8 cellular contexts compared by ENCODE assay signal in genomic region chr20:34365765-34366213, GRCh38. TPM values are rescaled to one million over a fixed set of nuclear protein-coding genes. Genes with fewer than 3 reads are reported as not detected.
DNase-seq lines count a peak whose midpoint lies in the region; ATAC-seq lines count a peak whose summit lies in the region.

No MANE protein-coding gene starts in this region.

- H3K9me3 Mint-ChIP-seq in activated CD4-positive, alpha-beta T cell treated with anti-CD3 and anti-CD28 coated beads, Interleukin-2, amount 10 ng/mL, durations not matched to agents 7 days and 5 days: no peaks in the 10 kb centered on the region
- no peaks in the 10 kb centered on the region for H3K9me3 Mint-ChIP-seq in activated T-cell treated with anti-CD3 and anti-CD28 coated beads, Interleukin-2, amount 50 U/mL, for 72 hours

- H3K4me1 Mint-ChIP-seq in activated CD4-positive, alpha-beta T cell treated with anti-CD3 and anti-CD28 coated beads, Interleukin-2, amount 10 ng/mL, durations not matched to agents 7 days and 5 days: peaks cover 63% of the 10 kb centered on the region
- H3K4me1 Mint-ChIP-seq in activated T-cell treated with anti-CD3 and anti-CD28 coated beads, Interleukin-2, amount 50 U/mL, for 72 hours (ENCODE audit: low read depth): peaks cover 47% of the 10 kb centered on the region

- peak overlapping the region; percentile 22 for H3K4me3 Mint-ChIP-seq in activated CD4-positive, alpha-beta T cell treated with anti-CD3 and anti-CD28 coated beads, Interleukin-2, amount 10 ng/mL, durations not matched to agents 7 days and 5 days
- H3K4me3 Mint-ChIP-seq in activated T-cell treated with anti-CD3 and anti-CD28 coated beads, Interleukin-2, amount 50 U/mL, for 72 hours: peak overlapping the region; percentile 62 to 69

- ATAC-seq in HG03565 (IDR thresholded peaks at IDR 0.05; ENCODE audit: unreplicated experiment) (peak; percentile 35), HG03457 (IDR thresholded peaks at IDR 0.05; ENCODE audit: unreplicated experiment) (no peak), HG02973 (IDR thresholded peaks at IDR 0.05; ENCODE audit: unreplicated experiment) (no peak)
- ATAC-seq in activated T-cell treated with anti-CD3 and anti-CD28 coated beads, Interleukin-2, amount 50 U/mL, for 72 hours (replicated peaks in 1 of 2): peak; percentile 10 to 16

- CTCF ChIA-PET in activated CD4-positive, alpha-beta T cell treated with anti-CD3 and anti-CD28 coated beads, Interleukin-2, amount 10 ng/mL, durations not matched to agents 7 days and 5 days (lab: Charles Lee): interaction anchor here (0.7 to 5.4 kb wide), 3 partner anchors 53 to 177 kb away, joined by 3 to 21 read pairs (median 3); no protein-coding TSS in a partner anchor

- H3K36me3 Mint-ChIP-seq in activated CD4-positive, alpha-beta T cell treated with anti-CD3 and anti-CD28 coated beads, Interleukin-2, amount 10 ng/mL, durations not matched to agents 7 days and 5 days (ENCODE audit: low read depth): peaks cover 50% of the 10 kb centered on the region
- H3K36me3 Mint-ChIP-seq in activated T-cell treated with anti-CD3 and anti-CD28 coated beads, Interleukin-2, amount 50 U/mL, for 72 hours (ENCODE audit: insufficient read depth in 2 of 2): peaks cover 8 to 23% of the 10 kb centered on the region in 2 donors

- H3K27ac Mint-ChIP-seq in activated CD4-positive, alpha-beta T cell treated with anti-CD3 and anti-CD28 coated beads, Interleukin-2, amount 10 ng/mL, durations not matched to agents 7 days and 5 days: peak overlapping the region; percentile 10
- H3K27ac Mint-ChIP-seq in activated T-cell treated with anti-CD3 and anti-CD28 coated beads, Interleukin-2, amount 50 U/mL, for 72 hours: peak overlapping the region; percentile 33

- POLR2A ChIA-PET in activated CD4-positive, alpha-beta T cell treated with anti-CD3 and anti-CD28 coated beads, Interleukin-2, amount 10 ng/mL, durations not matched to agents 7 days and 5 days (lab: Charles Lee): no interaction called here

- no peaks in the 10 kb centered on the region for H3K27me3 Mint-ChIP-seq in activated CD4-positive, alpha-beta T cell treated with anti-CD3 and anti-CD28 coated beads, Interleukin-2, amount 10 ng/mL, durations not matched to agents 7 days and 5 days
- H3K27me3 Mint-ChIP-seq in activated T-cell treated with anti-CD3 and anti-CD28 coated beads, Interleukin-2, amount 50 U/mL, for 72 hours (ENCODE audit: low read depth): no peaks in the 10 kb centered on the region

- DNase-seq in activated CD4-positive, alpha-beta T cell treated with anti-CD3 and anti-CD28 coated beads, Interleukin-2, amount 10 ng/mL, durations not matched to agents 7 days and 5 days: peak; percentile 29
- DNase-seq in activated CD4-positive, alpha-beta T cell treated with anti-CD3 and anti-CD28 coated beads, Interleukin-2, amount 50 U/mL, for 48 hours: no peak
- peak; percentile 38 to 40 for DNase-seq in activated T-cell treated with anti-CD3 and anti-CD28 coated beads, Interleukin-2, amount 50 U/mL, for 72 hours
- peak; percentile 11 to 34 for DNase-seq in stimulated activated CD8-positive, alpha-beta memory T cell treated with anti-CD3 and anti-CD28 coated beads, Interleukin-15, amount 100 ng/mL, for 48 hours (ENCODE audit: low read depth in 2 of 2)
- DNase-seq in NCI-H748 treated with DMSO at 0.1 percent for 48 hours (lab: John Stamatoyannopoulos, UW): no peak

RNA-seq across cellular contexts. Expression of gene ITCH, which starts 2.7 kb away (rescaled TPM):
- total RNA-seq in activated CD4-positive, alpha-beta T cell treated with anti-CD3 and anti-CD28 coated beads, Interleukin-2, amount 10 ng/mL, durations not matched to agents 7 days and 5 days: 10 to 100 TPM; 46.9 to 48.5 TPM
- total RNA-seq in activated T-cell treated with anti-CD3 and anti-CD28 coated beads, Interleukin-2, amount 50 U/mL, for 72 hours: 10 to 100 TPM; 66.5 to 72.1 TPM

Comparison
In these comparisons a context has a peak if more than half of its experiments do, and no peak if none do; other contexts are left out.
1. DNase-seq: peak in activated CD4-positive, alpha-beta T cell treated with anti-CD3 and anti-CD28 coated beads, Interleukin-2, amount 10 ng/mL, durations not matched to agents 7 days and 5 days (single experiment), activated T-cell treated with anti-CD3 and anti-CD28 coated beads, Interleukin-2, amount 50 U/mL, for 72 hours (2 of 2) and stimulated activated CD8-positive, alpha-beta memory T cell treated with anti-CD3 and anti-CD28 coated beads, Interleukin-15, amount 100 ng/mL, for 48 hours (2 of 2); none in activated CD4-positive, alpha-beta T cell treated with anti-CD3 and anti-CD28 coated beads, Interleukin-2, amount 50 U/mL, for 48 hours (0 of 2) and NCI-H748 treated with DMSO at 0.1 percent for 48 hours (single experiment).
2. ATAC-seq: peak in HG03565 (single experiment) and activated T-cell treated with anti-CD3 and anti-CD28 coated beads, Interleukin-2, amount 50 U/mL, for 72 hours (2 of 2); none in HG03457 (single experiment) and HG02973 (single experiment).